In genomic region chr17:66906321-66907278, GRCh38 we compare ENCODE assay signal across 8 cellular contexts. TPM values are rescaled to one million over a fixed set of nuclear protein-coding genes. Genes with fewer than 3 reads are reported as not detected.
DNase-seq lines count a peak whose midpoint lies in the region; ATAC-seq and TF ChIP-seq lines count a peak whose summit lies in the region.

No MANE protein-coding gene starts in this region.

- intact Hi-C loops in lower lobe of right lung (cut with DNase I): loop anchor here (10.0 kb wide), 1 partner anchor 192 kb away; no protein-coding TSS in a partner anchor

- DNase-seq in CD8-positive, alpha-beta memory T cell: peak; percentile 33 to 73 (median 40)
- DNase-seq in NCI-H69 (lab: John Stamatoyannopoulos, UW) (peak; percentile 94), ecto neural progenitor cell (ENCODE audit: low spot score) (peak; percentile 73), lower lobe of right lung (peak; percentile 88)
- peak; percentile 76 to 81 for DNase-seq in activated CD4-positive, alpha-beta T cell treated with anti-CD3 and anti-CD28 coated beads, Interleukin-2, amount 50 U/mL, for 48 hours
- DNase-seq in stimulated activated CD8-positive, alpha-beta memory T cell treated with anti-CD3 and anti-CD28 coated beads, Interleukin-12 subunit alpha, Interleukin-12 subunit beta, amount 100 ng/mL, for 24 hours (ENCODE audit: extremely low read depth): peak; percentile 34

- POLR2A ChIA-PET in CD8-positive, alpha-beta memory T cell (lab: Charles Lee): no interaction called here

- peaks cover 4 to 6% (median 5%) of the 10 kb centered on the region in 3 donors for H3K4me1 Mint-ChIP-seq in CD8-positive, alpha-beta memory T cell

- CTCF ChIA-PET in CD8-positive, alpha-beta memory T cell (lab: Charles Lee): interaction anchor here (0.6 to 1.0 kb wide), 3 partner anchors 10 to 192 kb away, joined by 3 to 4 read pairs (median 3); no protein-coding TSS in a partner anchor

- H3K27ac Mint-ChIP-seq in CD8-positive, alpha-beta memory T cell: peak overlapping the region in 1 of 8 donors; percentile 8

- peaks cover 4 to 21% of the 10 kb centered on the region in 2 donors for H3K27me3 Mint-ChIP-seq in CD8-positive, alpha-beta memory T cell

- H3K27ac ChIP-seq in CD8-positive, alpha-beta memory T cell (ENCODE audit: low read depth, low read length): no peak overlapping the region
- H3K27ac ChIP-seq in lower lobe of right lung: no peak overlapping the region

- H3K4me1 ChIP-seq in CD8-positive, alpha-beta memory T cell (ENCODE audit: insufficient read depth, low read length): peaks cover 3% of the 10 kb centered on the region
- H3K4me1 ChIP-seq in lower lobe of right lung: peaks cover 12% of the 10 kb centered on the region

- H3K27me3 ChIP-seq in CD8-positive, alpha-beta memory T cell (ENCODE audit: insufficient read depth, low read length, poor library complexity, severe bottlenecking): no peaks in the 10 kb centered on the region
- H3K27me3 ChIP-seq in lower lobe of right lung (ENCODE audit: low read depth): no peaks in the 10 kb centered on the region

- H3K9me3 Mint-ChIP-seq in CD8-positive, alpha-beta memory T cell: no peaks in the 10 kb centered on the region

- TF ChIP-seq CTCF in lower lobe of right lung (IDR thresholded peaks at IDR 0.05): peak; percentile 86

- H3K36me3 ChIP-seq in CD8-positive, alpha-beta memory T cell (ENCODE audit: insufficient read depth, low read length): no peaks in the 10 kb centered on the region
- H3K36me3 ChIP-seq in lower lobe of right lung: no peaks in the 10 kb centered on the region

- H3K4me3 ChIP-seq in CD8-positive, alpha-beta memory T cell (ENCODE audit: low read length): no peak overlapping the region
- no peak overlapping the region for H3K4me3 ChIP-seq in lower lobe of right lung

- H3K4me3 Mint-ChIP-seq in CD8-positive, alpha-beta memory T cell: no peak overlapping the region

- H3K36me3 Mint-ChIP-seq in CD8-positive, alpha-beta memory T cell: peaks cover 0 to 2% (median 0%) of the 10 kb centered on the region in 3 donors

- peak; percentile 48 for ATAC-seq in HG03565 (IDR thresholded peaks at IDR 0.05; ENCODE audit: unreplicated experiment)
- ATAC-seq in lower lobe of right lung: peak; percentile 52 to 69
- no peak for ATAC-seq in GM19467 (IDR thresholded peaks at IDR 0.05; ENCODE audit: unreplicated experiment)

- H3K9me3 ChIP-seq in CD8-positive, alpha-beta memory T cell (ENCODE audit: low read length): no peaks in the 10 kb centered on the region
- H3K9me3 ChIP-seq in lower lobe of right lung: no peaks in the 10 kb centered on the region

RNA-seq across cellular contexts. Expression of gene CACNG4, which starts 57.9 kb away (rescaled TPM):
- not detected for total RNA-seq in CD8-positive, alpha-beta memory T cell
- polyA plus RNA-seq in CD8-positive, alpha-beta memory T cell: not detected
- 5.1 TPM for total RNA-seq in lower lobe of right lung

Comparison
In these comparisons a context has a peak if more than half of its experiments do, and no peak if none do; other contexts are left out.
1. DNase-seq: peak in every context shown above with its lines; median percentile 94 in NCI-H69; 88 in lower lobe of right lung; 78 in activated CD4-positive, alpha-beta T cell treated with anti-CD3 and anti-CD28 coated beads, Interleukin-2, amount 50 U/mL, for 48 hours; 73 in ecto neural progenitor cell; 40 in CD8-positive, alpha-beta memory T cell; 34 in stimulated activated CD8-positive, alpha-beta memory T cell treated with anti-CD3 and anti-CD28 coated beads, Interleukin-12 subunit alpha, Interleukin-12 subunit beta, amount 100 ng/mL, for 24 hours.